1 cellular context compared by ENCODE assay signal in genomic region chr6:14863896-14864850, GRCh38.
TF ChIP-seq lines count a peak whose summit lies in the region.

No MANE protein-coding gene starts in this region.

TF ChIP-seq in GM23338, 12 proteins besides CTCF, POLR2A, EP300 and RAD21 (continued from another document):
- TF ChIP-seq ZNF462 (CRISPR knock-in tag; IDR thresholded peaks at IDR 0.05): no peak
- no peak for TF ChIP-seq ZNF331 (CRISPR knock-in tag; IDR thresholded peaks at IDR 0.05; ENCODE audit: low read depth)
- TF ChIP-seq NANOG (IDR thresholded peaks at IDR 0.05; ENCODE audit: borderline replicate concordance): no peak
